ENCODE assay signal across 20 cellular contexts in the genomic region with DNA sequence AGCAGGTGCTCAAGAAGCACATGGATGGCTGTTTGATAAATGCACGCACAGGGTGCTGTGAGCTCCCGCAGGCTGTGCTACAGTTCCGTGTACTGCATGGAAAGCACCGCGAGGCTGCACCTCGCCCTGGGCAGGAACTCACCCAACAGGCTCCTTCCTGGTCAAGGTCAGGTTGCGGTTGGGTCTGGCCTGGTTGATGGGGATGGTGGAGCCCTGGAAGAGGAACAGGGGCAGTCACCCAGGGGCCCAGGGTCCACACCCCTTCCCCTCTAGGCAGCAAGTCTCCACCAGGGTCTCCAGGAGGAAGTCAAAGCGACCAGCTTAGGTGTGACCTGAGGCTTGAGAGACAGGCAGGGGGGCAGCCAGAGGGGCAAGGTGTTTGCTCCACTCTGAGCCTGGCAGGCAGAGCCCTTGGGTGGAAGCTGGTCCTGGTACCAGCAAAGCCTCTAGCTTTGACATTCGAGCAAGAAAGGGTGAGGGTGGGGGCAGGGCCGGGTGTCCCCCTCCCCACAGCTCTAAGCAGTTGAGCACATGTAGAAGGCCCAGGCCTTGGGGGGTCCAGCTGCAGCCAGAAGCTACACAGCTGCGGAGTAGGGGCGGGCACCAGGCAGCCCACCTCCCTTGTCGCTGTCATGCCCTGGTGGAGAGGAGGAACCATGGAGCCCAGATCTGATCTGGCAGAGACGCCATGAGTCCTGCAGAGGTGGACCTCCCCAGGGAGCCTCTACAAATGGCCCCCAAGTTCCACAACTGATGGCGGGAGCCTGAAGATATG. TPM values are rescaled to one million over a fixed set of nuclear protein-coding genes. Genes with fewer than 3 reads are reported as not detected.
A peak's percentile ranks its signal among the peaks of the same experiment; 100 is the strongest.
DNase-seq lines count a peak whose midpoint lies in the region; ATAC-seq, FAIRE-seq and TF ChIP-seq lines count a peak whose summit lies in the region.
"Had no signal": no experiment of that assay in that cellular context is flagged by ENCODE, and none has a peak within 500 bp of the region (broad histone marks: within the 10 kb centered on the region; RNA-seq: fewer than 3 reads in every experiment).

No MANE protein-coding gene starts in this region.

- FAIRE-seq in kidney (lab: Jason Lieb, UNC) = no peak
- FAIRE-seq in small intestine (lab: Jason Lieb, UNC) = no peak

- WGBS in small intestine, 3 donors = 45 to 58% (median 47%) methylated on average over 14 to 15 of the region's 15 CpGs

- H3K27me3 ChIP-seq in small intestine (ENCODE audit: control insufficient read depth in 2 of 2, insufficient read depth in 2 of 2, low read length in 2 of 2) = no peaks in the 10 kb centered on the region
- H3K27me3 ChIP-seq: Peyer's patch, thyroid gland had no signal

- DNase-seq in NCI-H146 (lab: John Stamatoyannopoulos, UW) (peak; percentile 33), NCI-H146 treated with DMSO at 0.1 percent for 48 hours (lab: John Stamatoyannopoulos, UW; ENCODE audit: unreplicated experiment) (no peak), kidney (peak; percentile 73), small intestine (peak; percentile 5), endothelial cell (ENCODE audit: low spot score) (no peak), NCI-H1417 treated with DMSO at 0.1 percent for 48 hours (lab: John Stamatoyannopoulos, UW) (no peak)
- DNase-seq in activated CD8-positive, alpha-beta memory T cell treated with anti-CD3 and anti-CD28 coated beads, Interleukin-2, amount 50 U/mL, for 48 hours = peak; percentile 37
- DNase-seq: activated CD4-positive, alpha-beta T cell treated with anti-CD3 and anti-CD28 coated beads, Interleukin-2, amount 10 ng/mL, durations not matched to agents 7 days and 5 days; activated gamma-delta T cell; C1 segment of cervical spinal cord; effector memory CD8-positive, alpha-beta T cell; foreskin melanocyte; NCI-H1436; NCI-H524 treated with DMSO at 0.1 percent for 48 hours had no signal

- no peak overlapping the region for H3K27ac Mint-ChIP-seq in endothelial cell (ENCODE audit: unreplicated experiment)
- H3K27ac Mint-ChIP-seq: activated CD4-positive, alpha-beta T cell treated with anti-CD3 and anti-CD28 coated beads, Interleukin-2, amount 10 ng/mL, durations not matched to agents 7 days and 5 days; effector memory CD8-positive, alpha-beta T cell had no signal

- H3K4me3 Mint-ChIP-seq in endothelial cell (ENCODE audit: unreplicated experiment) = no peak overlapping the region
- H3K4me3 Mint-ChIP-seq: activated CD4-positive, alpha-beta T cell treated with anti-CD3 and anti-CD28 coated beads, Interleukin-2, amount 10 ng/mL, durations not matched to agents 7 days and 5 days; effector memory CD8-positive, alpha-beta T cell had no signal

- H3K4me1 ChIP-seq in kidney (ENCODE audit: control insufficient read depth in 1 of 2, insufficient read depth in 1 of 2, low read depth in 1 of 2, low read length in 2 of 2) (peaks cover 0 to 3% of the 10 kb centered on the region in 2 donors), small intestine (ENCODE audit: control insufficient read depth in 2 of 2, insufficient read depth in 1 of 2, low read depth in 1 of 2, low read length in 1 of 2) (no peaks in the 10 kb centered on the region)
- H3K4me1 ChIP-seq: HAP-1, Peyer's patch, thyroid gland had no signal

- H3K27me3 Mint-ChIP-seq in endothelial cell (ENCODE audit: unreplicated experiment) = peaks cover 7% of the 10 kb centered on the region
- H3K27me3 Mint-ChIP-seq: activated CD4-positive, alpha-beta T cell treated with anti-CD3 and anti-CD28 coated beads, Interleukin-2, amount 10 ng/mL, durations not matched to agents 7 days and 5 days had no signal

- H3K36me3 Mint-ChIP-seq in endothelial cell (ENCODE audit: low read depth, unreplicated experiment) = no peaks in the 10 kb centered on the region

- H3K36me3 ChIP-seq in kidney (ENCODE audit: control insufficient read depth in 1 of 2, insufficient read depth in 2 of 2, low read length in 2 of 2) (peaks cover 9 to 33% of the 10 kb centered on the region in 2 donors), small intestine (ENCODE audit: control insufficient read depth in 2 of 2, insufficient read depth in 2 of 2, low read length in 2 of 2) (no peaks in the 10 kb centered on the region)
- H3K36me3 ChIP-seq: HAP-1, Peyer's patch, thyroid gland had no signal

- intact Hi-C loops in kidney (cut with DNase I) = loop anchor here (10.0 kb wide), 1 partner anchor 115 kb away; no protein-coding TSS in a partner anchor

- H3K9me3 ChIP-seq in kidney (ENCODE audit: control insufficient read depth in 1 of 2, low read length in 2 of 2) (no peaks in the 10 kb centered on the region), small intestine (ENCODE audit: control insufficient read depth, low read depth) (no peaks in the 10 kb centered on the region)
- H3K9me3 ChIP-seq: HAP-1, Peyer's patch, thyroid gland had no signal

- no peak for TF ChIP-seq CTCF in kidney (IDR thresholded peaks at IDR 0.05; ENCODE audit: borderline replicate concordance, extremely low read depth, insufficient read depth)
- TF ChIP-seq CTCF in endothelial cell (IDR thresholded peaks at IDR 0.05; ENCODE audit: unreplicated experiment) = no peak

- H3K27ac ChIP-seq in kidney (ENCODE audit: low read depth in 2 of 2, low read length in 2 of 2) (no peak overlapping the region), small intestine (ENCODE audit: low read depth in 1 of 2, low read length in 1 of 2) (no peak overlapping the region)
- H3K27ac ChIP-seq: 22Rv1, Peyer's patch, thyroid gland had no signal

- ATAC-seq in HG02852 (IDR thresholded peaks at IDR 0.05; ENCODE audit: unreplicated experiment) = no peak
- ATAC-seq: effector memory CD8-positive, alpha-beta T cell had no signal

- H3K4me1 Mint-ChIP-seq in endothelial cell (ENCODE audit: unreplicated experiment) = no peaks in the 10 kb centered on the region
- H3K4me1 Mint-ChIP-seq: activated CD4-positive, alpha-beta T cell treated with anti-CD3 and anti-CD28 coated beads, Interleukin-2, amount 10 ng/mL, durations not matched to agents 7 days and 5 days had no signal

- H3K4me3 ChIP-seq in kidney (ENCODE audit: low read length in 2 of 2) = no peak overlapping the region
- H3K4me3 ChIP-seq in small intestine (ENCODE audit: low read depth in 1 of 2, low read length in 2 of 2) = no peak overlapping the region
- H3K4me3 ChIP-seq: HAP-1, Peyer's patch, thyroid gland had no signal

- no peak overlapping the region for H3K9ac ChIP-seq in kidney (ENCODE audit: low read length in 2 of 2)

- H3K9me3 Mint-ChIP-seq in endothelial cell (ENCODE audit: unreplicated experiment) = no peaks in the 10 kb centered on the region
- H3K9me3 Mint-ChIP-seq: activated CD4-positive, alpha-beta T cell treated with anti-CD3 and anti-CD28 coated beads, Interleukin-2, amount 10 ng/mL, durations not matched to agents 7 days and 5 days; effector memory CD8-positive, alpha-beta T cell had no signal

RNA-seq across cellular contexts. Expression of a gene that starts 46.3 kb away (rescaled TPM):
- total RNA-seq in kidney (74.3 TPM), endothelial cell (ENCODE audit: unreplicated experiment) (52.3 TPM)
- polyA plus RNA-seq in kidney (ENCODE audit: insufficient read depth, low read depth, low replicate concordance) (31.6 TPM), small intestine (10 to 100 TPM; 33.5 to 46.1 (median 39.1) TPM)

RNA-seq across cellular contexts. Expression of a gene that starts 50.1 kb away (rescaled TPM):
- total RNA-seq in kidney = 60.0 TPM
- polyA plus RNA-seq in kidney (ENCODE audit: insufficient read depth, low read depth, low replicate concordance) = 199 TPM
- polyA plus RNA-seq in small intestine = 1 to 10 TPM in 1 of 3 donors, under 1 TPM in 2; 0.27 to 4.5 (median 0.45) TPM
- total RNA-seq in endothelial cell (ENCODE audit: unreplicated experiment) = not detected
- total RNA-seq: activated CD4-positive, alpha-beta T cell treated with anti-CD3 and anti-CD28 coated beads, Interleukin-2, amount 10 ng/mL, durations not matched to agents 7 days and 5 days; mononuclear cell had no signal

Comparison
In these comparisons a context has a peak if more than half of its experiments do, and no peak if none do; other contexts are left out.
1. DNase-seq: peak in NCI-H146 (single experiment), activated CD8-positive, alpha-beta memory T cell treated with anti-CD3 and anti-CD28 coated beads, Interleukin-2, amount 50 U/mL, for 48 hours (single experiment), kidney (single experiment) and small intestine (single experiment); none in NCI-H146 treated with DMSO at 0.1 percent for 48 hours (single experiment), endothelial cell (single experiment) and NCI-H1417 treated with DMSO at 0.1 percent for 48 hours (single experiment).
2. RNA of a gene that starts 50.1 kb away (total RNA-seq): 60.0 TPM in kidney (single experiment); not detected in endothelial cell (single experiment); every median in the first group is over 10 times any median in the second.